In genomic region chr11:70641366-70641765, GRCh38 we compare ENCODE assay signal across 15 cellular contexts.
DNase-seq lines count a peak whose midpoint lies in the region; TF ChIP-seq lines count a peak whose summit lies in the region.
"Had no signal": no experiment of that assay in that cellular context is flagged by ENCODE, and none has a peak within 500 bp of the region (broad histone marks: within the 10 kb centered on the region; RNA-seq: fewer than 3 reads in every experiment).

No MANE protein-coding gene starts in this region.

- H3K27ac Mint-ChIP-seq in chondrocyte (ENCODE audit: unreplicated experiment): no peak overlapping the region
- H3K27ac Mint-ChIP-seq: stimulated activated naive CD8-positive, alpha-beta T cell treated with anti-CD3 and anti-CD28 coated beads, Interleukin-15, Interleukin-2, amounts not matched to agents 100 ng/mL and 50 ng/mL, for 24 hours; T-helper 1 cell treated with Interleukin-12 subunit alpha and Interleukin-12 subunit beta and Interleukin-4 antibody, amounts not matched to agents 30 μg/mL and 1 μg/mL, for 36 hours had no signal

- H3K36me3 Mint-ChIP-seq in chondrocyte (ENCODE audit: low read depth): no peaks in the 10 kb centered on the region

- H3K4me3 Mint-ChIP-seq in chondrocyte (ENCODE audit: unreplicated experiment): peak overlapping the region; percentile 31
- H3K4me3 Mint-ChIP-seq: stimulated activated naive CD8-positive, alpha-beta T cell treated with anti-CD3 and anti-CD28 coated beads, Interleukin-15, Interleukin-2, amounts not matched to agents 100 ng/mL and 50 ng/mL, for 24 hours; T-helper 1 cell treated with Interleukin-12 subunit alpha and Interleukin-12 subunit beta and Interleukin-4 antibody, amounts not matched to agents 30 μg/mL and 1 μg/mL, for 36 hours had no signal

- H3K27me3 Mint-ChIP-seq in chondrocyte (ENCODE audit: low read depth): peaks cover 46% of the 10 kb centered on the region

- H3K4me1 Mint-ChIP-seq in chondrocyte (ENCODE audit: low read depth): peaks cover 7% of the 10 kb centered on the region

- TF ChIP-seq CTCF in chondrocyte (IDR thresholded peaks at IDR 0.05) (no peak), GM20000 (IDR thresholded peaks at IDR 0.05; ENCODE audit: extremely low read depth, missing control alignments) (no peak)

- DNase-seq in NCI-H748 (lab: John Stamatoyannopoulos, UW; ENCODE audit: unreplicated experiment): peak; percentile 12
- DNase-seq in NCI-H748 treated with DMSO at 0.1 percent for 48 hours (lab: John Stamatoyannopoulos, UW): no peak
- peak; percentile 58 for DNase-seq in OCI-M1 (lab: John Stamatoyannopoulos, UW)
- no peak for DNase-seq in chondrocyte (ENCODE audit: low spot score)
- DNase-seq in renal cortical epithelial cell (ENCODE audit: low read depth): peak; percentile 6
- DNase-seq in NCI-H524 treated with DMSO at 0.1 percent for 48 hours (lab: John Stamatoyannopoulos, UW): no peak
- DNase-seq in stimulated activated CD8-positive, alpha-beta memory T cell treated with anti-CD3 and anti-CD28 coated beads, Interleukin-4, amount 100 ng/mL, for 48 hours: no peak
- DNase-seq in GM20000 (ENCODE audit: low spot score): no peak
- DNase-seq: 8988T; activated CD4-positive, alpha-beta T cell treated with anti-CD3 and anti-CD28 coated beads for 4 hours; activated naive CD4-positive, alpha-beta T cell; C1 segment of cervical spinal cord; NCI-H2029 had no signal

- H3K9me3 Mint-ChIP-seq in chondrocyte (ENCODE audit: low read depth): no peaks in the 10 kb centered on the region
- H3K9me3 Mint-ChIP-seq: stimulated activated naive CD8-positive, alpha-beta T cell treated with anti-CD3 and anti-CD28 coated beads, Interleukin-15, Interleukin-2, amounts not matched to agents 100 ng/mL and 50 ng/mL, for 24 hours; T-helper 1 cell treated with Interleukin-12 subunit alpha and Interleukin-12 subunit beta and Interleukin-4 antibody, amounts not matched to agents 30 μg/mL and 1 μg/mL, for 36 hours had no signal

Comparison
In these comparisons a context has a peak if more than half of its experiments do, and no peak if none do; other contexts are left out.
1. DNase-seq: peak in NCI-H748 (single experiment), OCI-M1 (single experiment) and renal cortical epithelial cell (single experiment); none in NCI-H748 treated with DMSO at 0.1 percent for 48 hours (single experiment), chondrocyte (single experiment), NCI-H524 treated with DMSO at 0.1 percent for 48 hours (single experiment), stimulated activated CD8-positive, alpha-beta memory T cell treated with anti-CD3 and anti-CD28 coated beads, Interleukin-4, amount 100 ng/mL, for 48 hours (single experiment) and GM20000 (single experiment).